ENCODE assay signal across 10 cellular contexts in genomic region chr19:3100747-3101730, GRCh38. TPM values are rescaled to one million over a fixed set of nuclear protein-coding genes. Genes with fewer than 3 reads are reported as not detected.
"Had no signal": no experiment of that assay in that cellular context is flagged by ENCODE, and none has a peak within 500 bp of the region (broad histone marks: within the 10 kb centered on the region; RNA-seq: fewer than 3 reads in every experiment).

No MANE protein-coding gene starts in this region.

- H3K9me3 ChIP-seq: thyroid gland had no signal

- H3K36me3 ChIP-seq: thyroid gland had no signal

- ATAC-seq: right cardiac atrium; SK-N-SH treated with all-trans-retinoic acid at 6 μM for 48 hours; stimulated activated effector memory CD8-positive, alpha-beta T cell treated with anti-CD3 and anti-CD28 coated beads, Interleukin-12 subunit alpha, Interleukin-12 subunit beta, amount 100 ng/mL, for 72 hours had no signal

- H3K27ac ChIP-seq: thyroid gland had no signal

- H3K4me3 ChIP-seq: thyroid gland had no signal

- DNase-seq: activated B cell treated with CpG ODN at 0.5 μM for 24 hours; activated CD4-positive, alpha-beta T cell treated with anti-CD3 and anti-CD28 coated beads, Interleukin-2, amount 10 ng/mL, durations not matched to agents 24 days and 14 days; activated naive CD4-positive, alpha-beta T cell treated with Interleukin-2 at 50 U/mL for 16 hours; dermis blood vessel endothelial cell; endodermal cell; thyroid gland had no signal

- H3K27me3 ChIP-seq: thyroid gland had no signal

RNA-seq across cellular contexts. Expression of gene GNA15, which starts 34.8 kb away (rescaled TPM):
- total RNA-seq: endodermal cell had no signal
- polyA plus RNA-seq: neural cell had no signal
